In the genomic region with DNA sequence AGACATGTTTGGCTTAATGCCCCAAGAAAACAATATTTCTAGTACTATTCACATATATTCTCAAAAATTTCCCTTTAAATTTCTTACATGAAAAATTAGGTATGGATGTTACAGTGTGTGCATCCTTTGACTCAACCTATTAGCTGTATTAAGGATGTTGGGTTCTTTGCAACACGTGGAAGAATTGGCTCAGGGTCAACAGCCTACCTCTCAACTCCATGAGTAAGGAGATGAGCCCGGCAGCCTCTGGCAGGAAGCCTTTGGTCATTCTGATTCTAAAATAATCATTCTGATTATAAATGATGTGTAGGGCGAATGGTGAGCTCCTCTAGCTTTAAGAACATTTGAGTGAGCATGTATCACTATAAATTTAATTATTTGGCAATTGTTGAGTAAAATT, we compare ENCODE assay signal across 23 cellular contexts.
DNase-seq lines count a peak whose midpoint lies in the region; ATAC-seq and TF ChIP-seq lines count a peak whose summit lies in the region.
"Had no signal": no experiment of that assay in that cellular context is flagged by ENCODE, and none has a peak within 500 bp of the region (broad histone marks: within the 10 kb centered on the region; RNA-seq: fewer than 3 reads in every experiment).

No MANE protein-coding gene starts in this region.

- H3K36me3 Mint-ChIP-seq in MCF 10A (ENCODE audit: insufficient read depth, unreplicated experiment) = no peaks in the 10 kb centered on the region
- peaks cover 9% of the 10 kb centered on the region for H3K36me3 Mint-ChIP-seq in natural killer cell treated with Interleukin-12 subunit alpha and Interleukin-12 subunit beta and Interleukin-15 and Interleukin-18, amount 100 ng/mL, for 72 hours
- H3K36me3 Mint-ChIP-seq in activated CD8-positive, alpha-beta T cell treated with anti-CD3 and anti-CD28 coated beads, Interleukin-2, amount 10 ng/mL, durations not matched to agents 7 days and 5 days (ENCODE audit: low read depth) = no peaks in the 10 kb centered on the region
- H3K36me3 Mint-ChIP-seq: CD4-positive, CD25-positive, alpha-beta regulatory T cell; CD8-positive, alpha-beta T cell had no signal

- no peak overlapping the region for H3K27ac ChIP-seq in breast epithelium
- peak overlapping the region; percentile 55 for H3K27ac ChIP-seq in SJSA1
- H3K27ac ChIP-seq: 22Rv1, BLaER1, C4-2B, GM23248 had no signal

- H3K27me3 ChIP-seq in breast epithelium (no peaks in the 10 kb centered on the region), SJSA1 (replicated peaks) (no peaks in the 10 kb centered on the region)
- H3K27me3 ChIP-seq: BLaER1 had no signal

- no peak overlapping the region for H3K4me3 Mint-ChIP-seq in MCF 10A (ENCODE audit: unreplicated experiment)
- no peak overlapping the region for H3K4me3 Mint-ChIP-seq in natural killer cell treated with Interleukin-12 subunit alpha and Interleukin-12 subunit beta and Interleukin-15 and Interleukin-18, amount 100 ng/mL, for 72 hours
- no peak overlapping the region for H3K4me3 Mint-ChIP-seq in activated CD8-positive, alpha-beta T cell treated with anti-CD3 and anti-CD28 coated beads, Interleukin-2, amount 10 ng/mL, durations not matched to agents 7 days and 5 days
- H3K4me3 Mint-ChIP-seq: B cell; CD4-positive, CD25-positive, alpha-beta regulatory T cell; CD8-positive, alpha-beta T cell had no signal

- POLR2A ChIA-PET in MCF 10A (lab: Yijun Ruan, JAX) = no interaction called here
- POLR2A ChIA-PET in activated CD8-positive, alpha-beta T cell treated with anti-CD3 and anti-CD28 coated beads, Interleukin-2, amount 10 ng/mL, durations not matched to agents 7 days and 5 days (lab: Charles Lee) = no interaction called here

- intact Hi-C loops in MCF 10A (cut with micrococcal nuclease) (no loop called here), breast epithelium (cut with DNase I; ENCODE audit: low total_unique reads) (no loop called here)

- TF ChIP-seq CTCF in MCF 10A (IDR thresholded peaks at IDR 0.05; ENCODE audit: unreplicated experiment) = no peak
- no peak for TF ChIP-seq CTCF in breast epithelium (IDR thresholded peaks at IDR 0.05)
- no peak for TF ChIP-seq CTCF in epithelial cell of esophagus (IDR thresholded peaks at IDR 0.05; ENCODE audit: insufficient read depth, low read depth, low read length, missing control alignments)

- no peak for ATAC-seq in natural killer cell treated with Interleukin-12 subunit alpha and Interleukin-12 subunit beta and Interleukin-15 and Interleukin-18, amount 100 ng/mL, for 72 hours
- no peak for ATAC-seq in activated CD8-positive, alpha-beta T cell treated with anti-CD3 and anti-CD28 coated beads, Interleukin-2, amount 10 ng/mL, durations not matched to agents 7 days and 5 days
- ATAC-seq: CD8-positive, alpha-beta T cell; GM12878 had no signal

- no peaks in the 10 kb centered on the region for H3K4me1 Mint-ChIP-seq in MCF 10A (ENCODE audit: insufficient read depth, unreplicated experiment)
- H3K4me1 Mint-ChIP-seq in natural killer cell treated with Interleukin-12 subunit alpha and Interleukin-12 subunit beta and Interleukin-15 and Interleukin-18, amount 100 ng/mL, for 72 hours (ENCODE audit: low read depth in 2 of 2) = no peaks in the 10 kb centered on the region
- H3K4me1 Mint-ChIP-seq in activated CD8-positive, alpha-beta T cell treated with anti-CD3 and anti-CD28 coated beads, Interleukin-2, amount 10 ng/mL, durations not matched to agents 7 days and 5 days (ENCODE audit: low read depth) = no peaks in the 10 kb centered on the region
- H3K4me1 Mint-ChIP-seq: B cell; CD4-positive, CD25-positive, alpha-beta regulatory T cell had no signal

- TF ChIP-seq POLR2A in breast epithelium (IDR thresholded peaks at IDR 0.05) = no peak

- H3K27me3 Mint-ChIP-seq in MCF 10A (ENCODE audit: insufficient read depth, unreplicated experiment) = no peaks in the 10 kb centered on the region
- H3K27me3 Mint-ChIP-seq in natural killer cell treated with Interleukin-12 subunit alpha and Interleukin-12 subunit beta and Interleukin-15 and Interleukin-18, amount 100 ng/mL, for 72 hours = no peaks in the 10 kb centered on the region
- H3K27me3 Mint-ChIP-seq in activated CD8-positive, alpha-beta T cell treated with anti-CD3 and anti-CD28 coated beads, Interleukin-2, amount 10 ng/mL, durations not matched to agents 7 days and 5 days (ENCODE audit: low read depth) = no peaks in the 10 kb centered on the region

- CTCF ChIA-PET in MCF 10A (lab: Yijun Ruan, JAX) = interaction anchor here (1.0 to 1.5 kb wide), 3 partner anchors 30 to 682 kb away, joined by 3 to 4 read pairs (median 3); no protein-coding TSS in a partner anchor
- CTCF ChIA-PET in activated CD8-positive, alpha-beta T cell treated with anti-CD3 and anti-CD28 coated beads, Interleukin-2, amount 10 ng/mL, durations not matched to agents 7 days and 5 days (lab: Charles Lee) = interaction anchor here (1.0 kb wide), 1 partner anchor 34 kb away, joined by 4 read pairs; no protein-coding TSS in a partner anchor

- H3K9me3 Mint-ChIP-seq in MCF 10A (ENCODE audit: unreplicated experiment) = peaks cover 6% of the 10 kb centered on the region
- H3K9me3 Mint-ChIP-seq in natural killer cell treated with Interleukin-12 subunit alpha and Interleukin-12 subunit beta and Interleukin-15 and Interleukin-18, amount 100 ng/mL, for 72 hours = peaks cover 29% of the 10 kb centered on the region
- no peaks in the 10 kb centered on the region for H3K9me3 Mint-ChIP-seq in activated CD8-positive, alpha-beta T cell treated with anti-CD3 and anti-CD28 coated beads, Interleukin-2, amount 10 ng/mL, durations not matched to agents 7 days and 5 days (ENCODE audit: insufficient read depth)

- H3K9me3 ChIP-seq in breast epithelium = peaks cover 0 to 7% of the 10 kb centered on the region in 2 donors
- no peaks in the 10 kb centered on the region for H3K9me3 ChIP-seq in SJSA1 (replicated peaks)
- H3K9me3 ChIP-seq: Caco-2 had no signal

- H3K4me1 ChIP-seq in breast epithelium (no peaks in the 10 kb centered on the region), SJSA1 (replicated peaks) (peaks cover 21% of the 10 kb centered on the region)
- H3K4me1 ChIP-seq: BLaER1, Caco-2 had no signal

- no TSS peak for BruUV-seq in MCF 10A (replicated peaks; lab: Mats Ljungman, UMichigan)

- peak; percentile 8 for DNase-seq in MCF 10A (ENCODE audit: unreplicated experiment)
- DNase-seq in breast epithelium (ENCODE audit: low spot score in 2 of 2) = no peak
- DNase-seq in SJSA1 (ENCODE audit: low read depth in 1 of 2, low spot score in 2 of 2) = no peak
- peak; percentile 36 for DNase-seq in epithelial cell of esophagus (ENCODE audit: low read depth)
- no peak for DNase-seq in natural killer cell treated with Interleukin-12 subunit alpha and Interleukin-12 subunit beta and Interleukin-15 and Interleukin-18, amount 100 ng/mL, for 72 hours (ENCODE audit: low spot score)
- no peak for DNase-seq in activated CD8-positive, alpha-beta T cell treated with anti-CD3 and anti-CD28 coated beads, Interleukin-2, amount 10 ng/mL, durations not matched to agents 7 days and 5 days
- no peak for DNase-seq in DMS 273 (lab: John Stamatoyannopoulos, UW; ENCODE audit: unreplicated experiment)
- DNase-seq in NCI-H1694 (lab: John Stamatoyannopoulos, UW) = no peak
- DNase-seq: Caco-2; CD4-positive, CD25-positive, alpha-beta regulatory T cell; CD8-positive, alpha-beta T cell; DMS 273 treated with DMSO at 0.1 percent for 48 hours; DMS79; EL; GDM1; GM23248; H7; HCEC 1CT had no signal

- H3K27ac Mint-ChIP-seq in MCF 10A (ENCODE audit: low read depth, unreplicated experiment) = no peak overlapping the region
- no peak overlapping the region for H3K27ac Mint-ChIP-seq in natural killer cell treated with Interleukin-12 subunit alpha and Interleukin-12 subunit beta and Interleukin-15 and Interleukin-18, amount 100 ng/mL, for 72 hours
- no peak overlapping the region for H3K27ac Mint-ChIP-seq in activated CD8-positive, alpha-beta T cell treated with anti-CD3 and anti-CD28 coated beads, Interleukin-2, amount 10 ng/mL, durations not matched to agents 7 days and 5 days
- H3K27ac Mint-ChIP-seq: B cell; CD4-positive, CD25-positive, alpha-beta regulatory T cell; CD8-positive, alpha-beta T cell had no signal

- H3K36me3 ChIP-seq in breast epithelium (no peaks in the 10 kb centered on the region), SJSA1 (no peaks in the 10 kb centered on the region)
- H3K36me3 ChIP-seq: BLaER1 had no signal

- H3K4me3 ChIP-seq in breast epithelium = no peak overlapping the region
- no peak overlapping the region for H3K4me3 ChIP-seq in SJSA1
- no peak overlapping the region for H3K4me3 ChIP-seq in epithelial cell of esophagus (ENCODE audit: low read length)
- H3K4me3 ChIP-seq: BLaER1, GM12878, GM23248 had no signal

Comparison
In these comparisons a context has a peak if more than half of its experiments do, and no peak if none do; other contexts are left out.
1. DNase-seq: peak in MCF 10A (single experiment) and epithelial cell of esophagus (single experiment); none in breast epithelium (0 of 2), SJSA1 (0 of 2), natural killer cell treated with Interleukin-12 subunit alpha and Interleukin-12 subunit beta and Interleukin-15 and Interleukin-18, amount 100 ng/mL, for 72 hours (single experiment), activated CD8-positive, alpha-beta T cell treated with anti-CD3 and anti-CD28 coated beads, Interleukin-2, amount 10 ng/mL, durations not matched to agents 7 days and 5 days (single experiment), DMS 273 (single experiment) and NCI-H1694 (single experiment).